Comparison of ENCODE assay signal across 8 cellular contexts in the genomic region with DNA sequence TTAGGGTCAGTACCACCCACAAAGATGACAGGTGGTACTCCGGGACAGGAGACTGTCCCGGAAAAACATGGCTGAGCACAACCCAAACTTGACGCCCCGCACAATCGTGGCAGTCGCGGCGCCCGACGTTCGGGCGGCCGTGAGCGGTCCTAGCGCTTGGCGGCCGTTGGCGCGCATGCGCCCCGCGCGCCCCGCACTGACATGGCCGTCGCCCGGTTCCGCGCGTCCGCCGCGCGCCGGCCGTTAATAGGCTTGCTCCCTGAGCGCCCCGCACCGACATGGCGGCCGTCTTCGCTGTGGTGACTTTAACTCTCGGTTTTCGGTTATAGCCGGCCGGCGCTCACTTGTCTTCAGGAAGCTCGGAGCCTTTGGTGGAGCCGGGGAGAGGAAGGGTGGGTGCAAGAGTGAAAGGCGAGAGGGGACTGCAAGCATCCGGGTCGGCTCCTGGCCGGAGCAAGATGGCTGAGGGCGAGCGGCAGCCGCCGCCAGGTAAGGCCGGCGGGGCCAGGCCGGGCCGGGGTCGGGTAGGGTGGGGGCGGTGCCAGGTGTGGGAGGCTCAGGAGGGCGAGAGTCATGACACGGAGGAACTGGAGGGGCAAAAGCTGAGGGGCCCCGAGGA. TPM values are rescaled to one million over a fixed set of nuclear protein-coding genes. Genes with fewer than 3 reads are reported as not detected.
DNase-seq lines count a peak whose midpoint lies in the region; FAIRE-seq and TF ChIP-seq lines count a peak whose summit lies in the region.

A gene (plus strand): TSS at position 273 of the 619 bp plus-strand sequence. CDS start 186 bp downstream, at position 459.

- CTCF ChIA-PET in CD8-positive, alpha-beta memory T cell (lab: Charles Lee) = interaction anchor here (1.6 kb wide), 1 partner anchor 21 kb away, joined by 5 read pairs; no protein-coding TSS in a partner anchor
- CTCF ChIA-PET in endothelial cell of umbilical vein (lab: Charles Lee) = interaction anchor here (0.7 to 3.7 kb wide), 3 partner anchors 31 to 618 kb away, joined by 3 to 8 read pairs (median 7); no protein-coding TSS in a partner anchor

- 0 out of 2 replicates have a peak within 1 kb of the TSS, but pooled peaks have one; percentile 6 for H2AFZ ChIP-seq in OCI-LY1 (ENCODE audit: low read length)
- peak within 1 kb of the TSS; percentile 94 for H2AFZ ChIP-seq in endothelial cell of umbilical vein (ENCODE audit: low read depth, low read length)

- TF ChIP-seq CTCF in GM20000 (IDR thresholded peaks at IDR 0.05; ENCODE audit: extremely low read depth, missing control alignments) = no peak
- no peak for TF ChIP-seq CTCF in OCI-LY1 (IDR thresholded peaks at IDR 0.05; ENCODE audit: low read length)
- no peak for TF ChIP-seq CTCF in endothelial cell of umbilical vein (IDR thresholded peaks at IDR 0.05; ENCODE audit: extremely low read depth in 1 of 2, insufficient read depth in 1 of 2, low read depth in 1 of 2, low read length in 2 of 2)

- BruUV-seq in endothelial cell of umbilical vein (replicated peaks; lab: Mats Ljungman, UMichigan) = no TSS peak

- no peaks in the 10 kb centered on the region for H3K9me3 Mint-ChIP-seq in CD8-positive, alpha-beta memory T cell

- TF ChIP-seq POLR2A in endothelial cell of umbilical vein (IDR thresholded peaks at IDR 0.05; ENCODE audit: low read depth, low read length) = no peak

- dilution Hi-C loops in endothelial cell of umbilical vein (cut with MboI; ENCODE audit: extremely low pct_ligation_motif_present, low sequenced_read_pairs) = no loop called here

- no peak for FAIRE-seq in HTR-8/SVneo (lab: Jason Lieb, UNC)
- no peak for FAIRE-seq in endothelial cell of umbilical vein (lab: Jason Lieb, UNC)

- intact Hi-C loops in endothelial cell of umbilical vein (cut with micrococcal nuclease) = no loop called here

- H3K4me1 Mint-ChIP-seq in CD8-positive, alpha-beta memory T cell = peaks cover 26 to 53% (median 26%) of the 10 kb centered on the region in 3 donors

- H3K9ac ChIP-seq in OCI-LY1 (ENCODE audit: low read length) (peak within 1 kb of the TSS; percentile 92), endothelial cell of umbilical vein (replicated peaks; ENCODE audit: extremely low read depth, insufficient read depth, low read length) (peak within 1 kb of the TSS; percentile 64)

- peaks cover 20% of the 10 kb centered on the region for H3K4me1 ChIP-seq in CD8-positive, alpha-beta memory T cell (ENCODE audit: insufficient read depth, low read length)
- peaks cover 37% of the 10 kb centered on the region for H3K4me1 ChIP-seq in OCI-LY1 (ENCODE audit: insufficient read depth, low read length, severe bottlenecking)
- H3K4me1 ChIP-seq in endothelial cell of umbilical vein (ENCODE audit: control insufficient read depth, extremely low read depth, insufficient read depth, low read length) = peaks cover 10% of the 10 kb centered on the region
- peaks cover 49% of the 10 kb centered on the region for H3K4me1 ChIP-seq in mononuclear cell (ENCODE audit: insufficient read depth, low read length)

- H3K36me3 Mint-ChIP-seq in CD8-positive, alpha-beta memory T cell = peaks cover 0 to 13% (median 0%) of the 10 kb centered on the region in 3 donors

- H3K9me1 ChIP-seq in endothelial cell of umbilical vein (replicated peaks; ENCODE audit: control insufficient read depth, extremely low read depth, insufficient read depth, low read length) = no peaks in the 10 kb centered on the region

- peak; percentile 82 to 93 (median 85) for DNase-seq in CD8-positive, alpha-beta memory T cell
- DNase-seq in GM20000 (ENCODE audit: low spot score) (peak; percentile 96), HTR-8/SVneo (ENCODE audit: insufficient read length, low spot score) (peak; percentile 82), endothelial cell of umbilical vein (ENCODE audit: low read depth, low spot score) (peak; percentile 88)
- DNase-seq in activated CD8-positive, alpha-beta memory T cell treated with anti-CD3 and anti-CD28 coated beads, Interleukin-2, amount 50 U/mL, for 48 hours = peak; percentile 92
- peak; percentile 75 for DNase-seq in stimulated activated CD8-positive, alpha-beta memory T cell treated with anti-CD3 and anti-CD28 coated beads, Interleukin-4, amount 100 ng/mL, for 24 hours (ENCODE audit: low read depth)

- no peaks in the 10 kb centered on the region for H3K27me3 ChIP-seq in CD8-positive, alpha-beta memory T cell (ENCODE audit: insufficient read depth, low read length, poor library complexity, severe bottlenecking)
- H3K27me3 ChIP-seq in OCI-LY1 (ENCODE audit: insufficient read depth, low read length) = 0 out of 2 replicates have a peak, but pooled peaks cover 3% of the 10 kb centered on the region
- H3K27me3 ChIP-seq in endothelial cell of umbilical vein (ENCODE audit: control insufficient read depth in 2 of 2, insufficient read depth in 2 of 2, low read length in 2 of 2) = no peaks in the 10 kb centered on the region
- no peaks in the 10 kb centered on the region for H3K27me3 ChIP-seq in mononuclear cell (ENCODE audit: insufficient read depth, low read length)

- peak within 1 kb of the TSS; percentile 82 to 97 (median 95) for H3K27ac Mint-ChIP-seq in CD8-positive, alpha-beta memory T cell

- no peaks in the 10 kb centered on the region for H3K27me3 Mint-ChIP-seq in CD8-positive, alpha-beta memory T cell

- peaks cover 4% of the 10 kb centered on the region; the same call in 1 of the 2 replicates for H3F3A ChIP-seq in OCI-LY1 (ENCODE audit: insufficient read depth, low read length)

- H3K36me3 ChIP-seq in CD8-positive, alpha-beta memory T cell (ENCODE audit: insufficient read depth, low read length) = no peaks in the 10 kb centered on the region
- H3K36me3 ChIP-seq in OCI-LY1 (ENCODE audit: insufficient read depth, low read length) (no peaks in the 10 kb centered on the region), endothelial cell of umbilical vein (ENCODE audit: control insufficient read depth in 2 of 2, extremely low read depth in 1 of 2, insufficient read depth in 2 of 2, low read length in 2 of 2) (peaks cover 3% of the 10 kb centered on the region in 2 experiments)

- H4K20me1 ChIP-seq in OCI-LY1 (ENCODE audit: insufficient read depth, low read length) (no peaks in the 10 kb centered on the region), endothelial cell of umbilical vein (replicated peaks; ENCODE audit: control insufficient read depth, extremely low read depth, insufficient read depth, low read length) (no peaks in the 10 kb centered on the region)

- peak within 1 kb of the TSS; percentile 90 to 97 (median 95) for H3K4me3 Mint-ChIP-seq in CD8-positive, alpha-beta memory T cell

- H3K4me2 ChIP-seq in OCI-LY1 (ENCODE audit: low read length) = peak within 1 kb of the TSS; percentile 100
- H3K4me2 ChIP-seq in endothelial cell of umbilical vein (ENCODE audit: insufficient read depth, low read length) = peak within 1 kb of the TSS; percentile 76

- no peaks in the 10 kb centered on the region for H3K9me2 ChIP-seq in OCI-LY1 (ENCODE audit: low read depth, low read length)

- H3K79me2 ChIP-seq in OCI-LY1 (ENCODE audit: insufficient read depth, low read length) = peaks cover 25% of the 10 kb centered on the region
- H3K79me2 ChIP-seq in endothelial cell of umbilical vein (ENCODE audit: control insufficient read depth, insufficient read depth, low read length) = peaks cover 32% of the 10 kb centered on the region

- H3K27ac ChIP-seq in CD8-positive, alpha-beta memory T cell (ENCODE audit: low read depth, low read length) = peak within 1 kb of the TSS; percentile 90
- peak within 1 kb of the TSS; percentile 89 for H3K27ac ChIP-seq in OCI-LY1 (ENCODE audit: low read depth, low read length, poor library complexity, severe bottlenecking)
- peak within 1 kb of the TSS; percentile 61 for H3K27ac ChIP-seq in endothelial cell of umbilical vein (ENCODE audit: insufficient read depth, low read depth, low read length)

- POLR2A ChIA-PET in CD8-positive, alpha-beta memory T cell (lab: Charles Lee) = interaction anchor here (1.5 kb wide), 2 partner anchors 30 to 42 kb away, joined by 5 read pairs; no protein-coding TSS in a partner anchor
- POLR2A ChIA-PET in endothelial cell of umbilical vein (lab: Charles Lee) = interaction anchor here (0.5 kb wide), 1 partner anchor 89 kb away, joined by 4 read pairs; no protein-coding TSS in a partner anchor

- H3K4me3 ChIP-seq in CD8-positive, alpha-beta memory T cell (ENCODE audit: low read length) = peak within 1 kb of the TSS; percentile 99
- H3K4me3 ChIP-seq in OCI-LY1 (ENCODE audit: low read depth, low read length, poor library complexity, severe bottlenecking) (peak within 1 kb of the TSS; percentile 91), endothelial cell of umbilical vein (replicated peaks in 1 of 3; ENCODE audit: insufficient read depth in 1 of 3, low read depth in 1 of 3, low read length in 3 of 3) (peak within 1 kb of the TSS; percentile 66 to 97 (median 85)), mononuclear cell (ENCODE audit: low read length) (peak within 1 kb of the TSS; percentile 97)

- no peaks in the 10 kb centered on the region for H3K9me3 ChIP-seq in CD8-positive, alpha-beta memory T cell (ENCODE audit: low read length)
- no peaks in the 10 kb centered on the region for H3K9me3 ChIP-seq in OCI-LY1 (ENCODE audit: low read length)
- H3K9me3 ChIP-seq in endothelial cell of umbilical vein (replicated peaks; ENCODE audit: control insufficient read depth, insufficient read depth, low read length) = no peaks in the 10 kb centered on the region
- no peaks in the 10 kb centered on the region for H3K9me3 ChIP-seq in mononuclear cell (ENCODE audit: low read depth, low read length)

TF ChIP-seq in endothelial cell of umbilical vein, 7 proteins besides CTCF, POLR2A, EP300 and RAD21 (continues in another document):
- TF ChIP-seq EZH2 (IDR thresholded peaks at IDR 0.05; ENCODE audit: borderline replicate concordance, low read depth, low read length, severe bottlenecking) (no peak), GATA2 (IDR thresholded peaks at IDR 0.05; ENCODE audit: insufficient read depth, insufficient read length, low read depth, low read length) (no peak), JUN (IDR thresholded peaks at IDR 0.05; ENCODE audit: borderline replicate concordance, insufficient read depth, insufficient read length, low read depth) (no peak), POLR2AphosphoS5 (IDR thresholded peaks at IDR 0.05; ENCODE audit: insufficient read depth, low read depth, low read length) (peak; percentile 68)

RNA-seq across cellular contexts. Expression of the gene that starts here (rescaled TPM):
- 100 to 1,000 TPM; 107 to 116 TPM for total RNA-seq in CD8-positive, alpha-beta memory T cell
- polyA plus RNA-seq in CD8-positive, alpha-beta memory T cell = 15.6 TPM
- total RNA-seq in endothelial cell of umbilical vein (121 and 123 TPM in 2 replicates), mononuclear cell (20.0 TPM)
- polyA plus RNA-seq in endothelial cell of umbilical vein = 97.7 and 108 TPM in 2 replicates
- 104 and 109 TPM in 2 replicates for polyA plus RNA-seq in endothelial cell of umbilical vein (2011; cell fraction: cytosol; rRNA removed)
- 80.0 and 93.4 TPM in 2 replicates for polyA plus RNA-seq in endothelial cell of umbilical vein (2011; cell fraction: nucleus; rRNA removed)
- 102 and 108 TPM in 2 replicates for polyA plus RNA-seq in endothelial cell of umbilical vein (2012)
- 121 and 135 TPM in 2 replicates for polyA minus RNA-seq in endothelial cell of umbilical vein
- polyA minus RNA-seq in endothelial cell of umbilical vein (2011; cell fraction: cytosol; rRNA and poly(A)+ RNA removed) = 94.9 TPM
- polyA minus RNA-seq in endothelial cell of umbilical vein (2011; cell fraction: nucleus; rRNA and poly(A)+ RNA removed) = 29.3 and 48.0 TPM in 2 replicates

Comparison
In these comparisons a context has a peak if more than half of its experiments do, and no peak if none do; other contexts are left out.
1. Peak in every context shown above with its lines: DNase-seq, H3K4me3 ChIP-seq and H3K27ac ChIP-seq.